In the genomic region with DNA sequence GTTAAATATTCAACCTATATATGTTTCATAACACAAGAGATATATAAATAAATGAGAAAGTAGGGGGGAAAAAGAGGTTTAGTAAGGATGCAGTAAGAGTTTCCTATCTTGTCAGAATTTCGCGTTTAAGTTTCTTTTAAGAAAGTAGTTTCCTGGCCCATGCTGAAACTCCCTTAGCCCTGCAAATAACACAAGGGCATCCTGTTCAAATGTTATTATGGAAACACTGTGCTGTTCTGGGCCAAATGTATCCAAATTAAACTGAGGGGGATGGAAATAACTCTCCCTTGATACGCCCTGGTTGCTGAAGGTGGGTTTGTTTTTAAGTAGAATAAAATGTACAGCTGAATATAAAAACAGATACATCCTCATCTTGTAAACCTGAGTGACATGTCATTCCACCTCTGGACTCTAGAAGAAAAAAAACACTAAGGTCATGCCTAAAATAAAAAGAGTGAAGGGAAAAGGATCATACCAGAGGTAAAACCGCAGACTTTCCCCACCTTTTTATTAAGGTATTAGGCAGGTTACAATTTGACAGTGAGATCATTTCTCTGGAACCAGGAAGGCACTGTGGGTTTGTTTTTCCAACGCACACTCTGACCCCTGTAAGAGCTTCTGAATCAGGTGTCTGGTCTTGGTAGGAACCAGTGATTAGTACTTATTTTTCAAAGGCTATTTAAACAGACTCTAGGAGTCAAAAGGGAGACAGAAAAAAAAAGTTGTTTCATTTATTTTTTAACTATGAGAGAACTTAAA, we compare ENCODE assay signal across 12 cellular contexts. TPM values are rescaled to one million over a fixed set of nuclear protein-coding genes. Genes with fewer than 3 reads are reported as not detected.
DNase-seq lines count a peak whose midpoint lies in the region; ATAC-seq and TF ChIP-seq lines count a peak whose summit lies in the region.
"Had no signal": no experiment of that assay in that cellular context is flagged by ENCODE, and none has a peak within 500 bp of the region (broad histone marks: within the 10 kb centered on the region; RNA-seq: fewer than 3 reads in every experiment).

No MANE protein-coding gene starts in this region.

- H3K4me1 ChIP-seq in Loucy (ENCODE audit: insufficient read depth, low read length, poor library complexity, severe bottlenecking) (peaks cover 62% of the 10 kb centered on the region), colonic mucosa (no peaks in the 10 kb centered on the region), neural progenitor cell (peaks cover 14% of the 10 kb centered on the region)

- POLR2A ChIA-PET in activated CD4-positive, alpha-beta T cell treated with anti-CD3 and anti-CD28 coated beads for 36 hours (lab: Charles Lee) = interaction anchor here (0.7 kb wide), 1 partner anchor 15 kb away, joined by 3 read pairs; no protein-coding TSS in a partner anchor

- H3K36me3 Mint-ChIP-seq in activated CD4-positive, alpha-beta T cell treated with anti-CD3 and anti-CD28 coated beads for 36 hours (ENCODE audit: low read depth) = peaks cover 73% of the 10 kb centered on the region
- peaks cover 63 to 70% of the 10 kb centered on the region in 2 donors for H3K36me3 Mint-ChIP-seq in stimulated activated naive B cell treated with anti-CD40 and anti-IgM and Interleukin-4, amounts not matched to agents 10 μg/mL and 1 μg/mL and 100 μg/mL, for 72 hours
- peaks cover 7% of the 10 kb centered on the region for H3K36me3 Mint-ChIP-seq in neural progenitor cell

- peaks cover 11% of the 10 kb centered on the region; the same call in 1 of the 2 replicates for H3K36me3 ChIP-seq in Loucy (ENCODE audit: insufficient read depth, low read length)
- H3K36me3 ChIP-seq in colonic mucosa = no peaks in the 10 kb centered on the region
- H3K36me3 ChIP-seq in neural progenitor cell = no peaks in the 10 kb centered on the region
- H3K36me3 ChIP-seq: neutrophil had no signal

- H3K79me2 ChIP-seq in Loucy (ENCODE audit: insufficient read depth, low read length) (peaks cover 97% of the 10 kb centered on the region), neural progenitor cell (ENCODE audit: low read depth) (no peaks in the 10 kb centered on the region)

- H3K27ac ChIP-seq in colonic mucosa = peak overlapping the region; percentile 14
- no peak overlapping the region for H3K27ac ChIP-seq in neural progenitor cell
- H3K27ac ChIP-seq: neutrophil had no signal

- intact Hi-C loops in activated CD4-positive, alpha-beta T cell treated with anti-CD3 and anti-CD28 coated beads for 36 hours (cut with DNase I, micrococcal nuclease) = loop anchor here (1.0 to 5.0 kb wide), 3 partner anchors 11 to 36 kb away; no protein-coding TSS in a partner anchor
- intact Hi-C loops in colonic mucosa (cut with DNase I) = no loop called here

- H3K9me2 ChIP-seq in Loucy (replicated peaks; ENCODE audit: low read depth, low read length) = no peaks in the 10 kb centered on the region

- H3K4me3 ChIP-seq in Loucy (ENCODE audit: low read length, poor library complexity, severe bottlenecking) = no peak overlapping the region
- no peak overlapping the region for H3K4me3 ChIP-seq in colonic mucosa
- H3K4me3 ChIP-seq in neural progenitor cell = no peak overlapping the region
- H3K4me3 ChIP-seq: skin epidermis had no signal

- H3K4me1 Mint-ChIP-seq in activated CD4-positive, alpha-beta T cell treated with anti-CD3 and anti-CD28 coated beads for 36 hours = peaks cover 87% of the 10 kb centered on the region
- peaks cover 65 to 97% of the 10 kb centered on the region in 2 donors for H3K4me1 Mint-ChIP-seq in stimulated activated naive B cell treated with anti-CD40 and anti-IgM and Interleukin-4, amounts not matched to agents 10 μg/mL and 1 μg/mL and 100 μg/mL, for 72 hours
- H3K4me1 Mint-ChIP-seq in neural progenitor cell = peaks cover 23% of the 10 kb centered on the region

- H4K20me1 ChIP-seq in Loucy (ENCODE audit: insufficient read depth, low read length, poor library complexity, severe bottlenecking) = peaks cover 29% of the 10 kb centered on the region
- no peaks in the 10 kb centered on the region for H4K20me1 ChIP-seq in neural progenitor cell (ENCODE audit: low read depth)

- no peaks in the 10 kb centered on the region for H3K9me3 Mint-ChIP-seq in activated CD4-positive, alpha-beta T cell treated with anti-CD3 and anti-CD28 coated beads for 36 hours (ENCODE audit: low read depth)
- H3K9me3 Mint-ChIP-seq in stimulated activated naive B cell treated with anti-CD40 and anti-IgM and Interleukin-4, amounts not matched to agents 10 μg/mL and 1 μg/mL and 100 μg/mL, for 72 hours = no peaks in the 10 kb centered on the region
- no peaks in the 10 kb centered on the region for H3K9me3 Mint-ChIP-seq in neural progenitor cell

- H3F3A ChIP-seq in Loucy (ENCODE audit: low read depth) = no peaks in the 10 kb centered on the region; the same call in 1 of the 2 replicates
- no peaks in the 10 kb centered on the region for H3F3A ChIP-seq in neural progenitor cell (ENCODE audit: low read depth)

- H3K9ac ChIP-seq in Loucy (ENCODE audit: low read depth, low read length, poor library complexity, severe bottlenecking) (no peak overlapping the region), colonic mucosa (ENCODE audit: low read depth in 2 of 2, low read length in 2 of 2) (no peak overlapping the region), neural progenitor cell (no peak overlapping the region)

- ATAC-seq in activated CD4-positive, alpha-beta T cell treated with anti-CD3 and anti-CD28 coated beads for 36 hours = peak; percentile 27
- peak; percentile 49 to 56 for ATAC-seq in stimulated activated naive B cell treated with anti-CD40 and anti-IgM and Interleukin-4, amounts not matched to agents 10 μg/mL and 1 μg/mL and 100 μg/mL, for 72 hours (replicated peaks)

- in situ Hi-C loops in G401 (cut with HindIII; ENCODE audit: low sequenced_read_pairs) = loop anchor here (25.0 kb wide), 1 partner anchor 166 kb away; no protein-coding TSS in a partner anchor

- TF ChIP-seq CTCF in Loucy (conservative IDR thresholded peaks at IDR 0.05; ENCODE audit: low read length) = no peak
- no peak for TF ChIP-seq CTCF in colonic mucosa (IDR thresholded peaks at IDR 0.05)
- TF ChIP-seq CTCF in neural progenitor cell (IDR thresholded peaks at IDR 0.05) = no peak

- DNase-seq in activated CD4-positive, alpha-beta T cell treated with anti-CD3 and anti-CD28 coated beads for 36 hours = no peak
- DNase-seq in activated CD4-positive, alpha-beta T cell treated with anti-CD3 and anti-CD28 coated beads, Interleukin-2, amount 50 U/mL, for 48 hours = no peak
- DNase-seq in colonic mucosa = no peak
- no peak for DNase-seq in stimulated activated naive B cell treated with anti-CD40 and anti-IgM and Interleukin-4, amounts not matched to agents 10 μg/mL and 1 μg/mL and 100 μg/mL, for 72 hours
- no peak for DNase-seq in neural progenitor cell (ENCODE audit: low spot score)
- no peak for DNase-seq in G401 (ENCODE audit: low spot score)
- no peak for DNase-seq in NK-92 treated with Interleukin-12 subunit alpha and Interleukin-12 subunit beta, amount 100 ng/mL, for 24 hours (lab: John Stamatoyannopoulos, UW)
- DNase-seq: DMS 273 treated with DMSO at 0.1 percent for 48 hours, NCI-H2081 treated with DMSO at 0.1 percent for 48 hours had no signal

- H2AFZ ChIP-seq in Loucy (ENCODE audit: low read length) (no peak overlapping the region), neural progenitor cell (replicated peaks) (no peak overlapping the region)

- H3K9me3 ChIP-seq in Loucy (ENCODE audit: insufficient read depth, low read depth, low read length) (no peaks in the 10 kb centered on the region), colonic mucosa (no peaks in the 10 kb centered on the region), neural progenitor cell (ENCODE audit: low read depth) (no peaks in the 10 kb centered on the region)
- H3K9me3 ChIP-seq: neutrophil had no signal

- H3K4me3 Mint-ChIP-seq in activated CD4-positive, alpha-beta T cell treated with anti-CD3 and anti-CD28 coated beads for 36 hours = peak overlapping the region; percentile 10
- peak overlapping the region; percentile 56 to 77 for H3K4me3 Mint-ChIP-seq in stimulated activated naive B cell treated with anti-CD40 and anti-IgM and Interleukin-4, amounts not matched to agents 10 μg/mL and 1 μg/mL and 100 μg/mL, for 72 hours
- H3K4me3 Mint-ChIP-seq in neural progenitor cell = no peak overlapping the region

- H3K27me3 ChIP-seq in Loucy (ENCODE audit: insufficient read depth, low read length, poor library complexity, severe bottlenecking) (no peaks in the 10 kb centered on the region), colonic mucosa (no peaks in the 10 kb centered on the region), neural progenitor cell (no peaks in the 10 kb centered on the region)
- H3K27me3 ChIP-seq: neutrophil had no signal

- H3K4me2 ChIP-seq in Loucy (ENCODE audit: low read depth, low read length, poor library complexity, severe bottlenecking) (peak overlapping the region; percentile 13), neural progenitor cell (no peak overlapping the region)

- no peaks in the 10 kb centered on the region for H3K27me3 Mint-ChIP-seq in activated CD4-positive, alpha-beta T cell treated with anti-CD3 and anti-CD28 coated beads for 36 hours
- H3K27me3 Mint-ChIP-seq in stimulated activated naive B cell treated with anti-CD40 and anti-IgM and Interleukin-4, amounts not matched to agents 10 μg/mL and 1 μg/mL and 100 μg/mL, for 72 hours = no peaks in the 10 kb centered on the region
- H3K27me3 Mint-ChIP-seq in neural progenitor cell (ENCODE audit: insufficient read depth, low read depth) = no peaks in the 10 kb centered on the region

- CTCF ChIA-PET in activated CD4-positive, alpha-beta T cell treated with anti-CD3 and anti-CD28 coated beads for 36 hours (lab: Charles Lee) = interaction anchor here (0.8 to 2.2 kb wide), 8 partner anchors 9 to 171 kb away, joined by 3 to 8 read pairs (median 5); a partner anchor contains a TSS

- peak overlapping the region; percentile 90 for H3K27ac Mint-ChIP-seq in activated CD4-positive, alpha-beta T cell treated with anti-CD3 and anti-CD28 coated beads for 36 hours
- H3K27ac Mint-ChIP-seq in stimulated activated naive B cell treated with anti-CD40 and anti-IgM and Interleukin-4, amounts not matched to agents 10 μg/mL and 1 μg/mL and 100 μg/mL, for 72 hours = peak overlapping the region; percentile 96
- no peak overlapping the region for H3K27ac Mint-ChIP-seq in neural progenitor cell

RNA-seq across cellular contexts. Expression of a gene that starts 16.7 kb away (rescaled TPM):
- total RNA-seq in activated CD4-positive, alpha-beta T cell treated with anti-CD3 and anti-CD28 coated beads for 36 hours = 10 to 100 TPM; 66.0 to 88.9 TPM
- 10 to 100 TPM; 13.9 to 16.4 TPM for total RNA-seq in colonic mucosa
- total RNA-seq in neural progenitor cell (ENCODE audit: low replicate concordance) = 4.2 and 4.9 TPM in 2 replicates
- total RNA-seq in G401 (2014; rRNA removed; shearing (Covaris generic)) = 9.9 and 18.2 TPM in 2 replicates
